ENCODE assay signal across 8 cellular contexts in genomic region chr7:32890553-32891045, GRCh38. TPM values are rescaled to one million over a fixed set of nuclear protein-coding genes. Genes with fewer than 3 reads are reported as not detected.
DNase-seq lines count a peak whose midpoint lies in the region; ATAC-seq and TF ChIP-seq lines count a peak whose summit lies in the region.

No MANE protein-coding gene starts in this region.

- 0 out of 2 replicates have a peak, but pooled peaks cover 7% of the 10 kb centered on the region for H3K9me1 ChIP-seq in IMR-90 (ENCODE audit: insufficient read depth, low read length)

- H3K4me3 Mint-ChIP-seq in stimulated activated effector memory CD8-positive, alpha-beta T cell treated with anti-CD3 and anti-CD28 coated beads, Interleukin-12 subunit alpha, Interleukin-12 subunit beta, amount 100 ng/mL, for 72 hours = peak overlapping the region; percentile 94

- H4K8ac ChIP-seq in IMR-90 (ENCODE audit: low read depth in 2 of 2, low read length in 2 of 2) = peak overlapping the region; percentile 71 to 88

- H2AFZ ChIP-seq in IMR-90 (replicated peaks; ENCODE audit: low read length, poor library complexity) = peak overlapping the region; percentile 78

- 0% methylated on average over 2 of the region's 17 CpGs; no CpG with 5 or more reads in 1 of the 2 experiments for WGBS in IMR-90 (ENCODE audit: extremely low coverage in 2 of 2, insufficient read length in 1 of 2), 2 experiments

- H4K5ac ChIP-seq in IMR-90 (ENCODE audit: low read depth, low read length) = peak overlapping the region; percentile 81

- peak overlapping the region; percentile 6 for H2AK9ac ChIP-seq in IMR-90 (replicated peaks; ENCODE audit: low read depth, low read length, poor library complexity)

- TF ChIP-seq RAD21 in IMR-90 (IDR thresholded peaks at IDR 0.05; ENCODE audit: low read length) = no peak

- CTCF ChIA-PET in IMR-90 (lab: Yijun Ruan, JAX) = no interaction called here

- ATAC-seq in GM21576 (IDR thresholded peaks at IDR 0.05; ENCODE audit: unreplicated experiment) (peak; percentile 37), IMR-90 (ENCODE audit: low read depth) (no peak), left colon (peak; percentile 40)
- peak; percentile 53 for ATAC-seq in stimulated activated effector memory CD8-positive, alpha-beta T cell treated with anti-CD3 and anti-CD28 coated beads, Interleukin-12 subunit alpha, Interleukin-12 subunit beta, amount 100 ng/mL, for 72 hours

- H3K18ac ChIP-seq in IMR-90 (ENCODE audit: low read depth, low read length) = peak overlapping the region; percentile 91

- in situ Hi-C loops in IMR-90 (cut with MboI; ENCODE audit: low sequenced_read_pairs) = no loop called here
- in situ Hi-C loops in brain microvascular endothelial cell (cut with HindIII; ENCODE audit: low pct_ligation_motif_present, low sequenced_read_pairs) = no loop called here

- no peak overlapping the region for H2BK20ac ChIP-seq in IMR-90 (ENCODE audit: low read depth, low read length)

- TF ChIP-seq CTCF in IMR-90 (conservative IDR thresholded peaks at IDR 0.05; ENCODE audit: low read depth, low read length) = no peak
- TF ChIP-seq CTCF in brain microvascular endothelial cell (IDR thresholded peaks at IDR 0.05; ENCODE audit: low read depth, low read length, missing control alignments) = no peak

- peak overlapping the region; percentile 7; the same call in 1 of the 2 replicates for H2BK120ac ChIP-seq in IMR-90 (ENCODE audit: low read depth, low read length)

- H3K27ac ChIP-seq in IMR-90 (ENCODE audit: insufficient read depth, low read length) (peak overlapping the region; percentile 100), brain microvascular endothelial cell (peak overlapping the region; percentile 80)

- H4K91ac ChIP-seq in IMR-90 (ENCODE audit: insufficient read depth, low read depth, low read length) = peak overlapping the region; percentile 93

- H3K9ac ChIP-seq in IMR-90 (ENCODE audit: low read depth, low read length) = peak overlapping the region; percentile 100

- peak overlapping the region; percentile 97 for H3K4me2 ChIP-seq in IMR-90 (ENCODE audit: low read depth, low read length)

- POLR2A ChIA-PET in IMR-90 (lab: Charles Lee; ENCODE audit: unreplicated experiment) = no interaction called here

- no TSS peak for BruUV-seq in IMR-90 (replicated peaks; lab: Mats Ljungman, UMichigan)

- dilution Hi-C loops in IMR-90 (cut with HindIII; ENCODE audit: low sequenced_read_pairs, unreplicated experiment) = no loop called here

- H4K20me1 ChIP-seq in IMR-90 (ENCODE audit: insufficient read depth, low read length) = peaks cover 29% of the 10 kb centered on the region

- peak overlapping the region; percentile 99 for H3K23ac ChIP-seq in IMR-90 (ENCODE audit: low read depth, low read length)

- DNase-seq in SKM-1 treated with dmso at 0.1 percent for 144 hours (lab: John Stamatoyannopoulos, UW; ENCODE audit: unreplicated experiment) = peak; percentile 32
- DNase-seq in SKM-1 (lab: John Stamatoyannopoulos, UW; ENCODE audit: unreplicated experiment) = no peak
- DNase-seq in IMR-90 = peak; percentile 71
- peak; percentile 36 for DNase-seq in SHP77 treated with DMSO at 0.1 percent for 48 hours (lab: John Stamatoyannopoulos, UW)
- DNase-seq in brain microvascular endothelial cell = peak; percentile 62
- peak; percentile 33 to 53 for DNase-seq in left colon
- DNase-seq in stimulated activated effector memory CD8-positive, alpha-beta T cell treated with anti-CD3 and anti-CD28 coated beads, Interleukin-12 subunit alpha, Interleukin-12 subunit beta, amount 100 ng/mL, for 72 hours (ENCODE audit: low spot score in 2 of 2) = peak in 1 of 2 donors; percentile 58

- H3K56ac ChIP-seq in IMR-90 (ENCODE audit: extremely low read depth, insufficient read depth, low read length) = peak overlapping the region; percentile 92

- H2BK5ac ChIP-seq in IMR-90 (ENCODE audit: low read depth, low read length, poor library complexity, severe bottlenecking) = peak overlapping the region; percentile 98

- peak overlapping the region; percentile 18 for H2AK5ac ChIP-seq in IMR-90 (ENCODE audit: low read depth, low read length)

- H3K79me1 ChIP-seq in IMR-90 (ENCODE audit: low read depth in 1 of 2, low read length in 2 of 2) = peaks cover 0 to 10% of the 10 kb centered on the region in 2 experiments; a peak in 1 of 4 replicates

- H3K4me3 ChIP-seq in IMR-90 (ENCODE audit: insufficient read depth, low read depth, low read length) (peak overlapping the region; percentile 86), brain microvascular endothelial cell (ENCODE audit: low read depth, low read length) (peak overlapping the region; percentile 63)

- H3K4me1 ChIP-seq in IMR-90 (ENCODE audit: control insufficient read depth, insufficient read depth, low read length) = peaks cover 2% of the 10 kb centered on the region; the same call in 1 of the 2 replicates

- TF ChIP-seq POLR2A in IMR-90 (IDR thresholded peaks at IDR 0.05; ENCODE audit: low read depth, low read length) = peak; percentile 53; the same call in 1 of the 2 replicates

- peaks cover 50% of the 10 kb centered on the region for H3K36me3 Mint-ChIP-seq in stimulated activated effector memory CD8-positive, alpha-beta T cell treated with anti-CD3 and anti-CD28 coated beads, Interleukin-12 subunit alpha, Interleukin-12 subunit beta, amount 100 ng/mL, for 72 hours

- H3K9me3 Mint-ChIP-seq in stimulated activated effector memory CD8-positive, alpha-beta T cell treated with anti-CD3 and anti-CD28 coated beads, Interleukin-12 subunit alpha, Interleukin-12 subunit beta, amount 100 ng/mL, for 72 hours = no peaks in the 10 kb centered on the region

- H3K4ac ChIP-seq in IMR-90 (ENCODE audit: low read depth, low read length) = peak overlapping the region; percentile 88

- peak overlapping the region; percentile 3; the same call in 1 of the 3 replicates for H2BK15ac ChIP-seq in IMR-90 (ENCODE audit: low read depth, low read length)

- intact Hi-C loops in IMR-90 (cut with micrococcal nuclease) (loop anchor here (1.0 to 5.0 kb wide), 4 partner anchors 52 to 217 kb away; partner anchors contain the start of genes NT5C3A and RP9), left colon (cut with DNase I, micrococcal nuclease) (no loop called here)

- H3K27me3 ChIP-seq in IMR-90 (ENCODE audit: control insufficient read depth, insufficient read depth, low read length) (no peaks in the 10 kb centered on the region), brain microvascular endothelial cell (replicated peaks) (no peaks in the 10 kb centered on the region)

- H3K36me3 ChIP-seq in IMR-90 (ENCODE audit: control insufficient read depth, insufficient read depth, low read length) (no peaks in the 10 kb centered on the region), brain microvascular endothelial cell (replicated peaks) (no peaks in the 10 kb centered on the region)

- peak overlapping the region; percentile 46 for H3K14ac ChIP-seq in IMR-90 (replicated peaks; ENCODE audit: low read depth, low read length)

- no peaks in the 10 kb centered on the region for H3K9me3 ChIP-seq in IMR-90 (ENCODE audit: control insufficient read depth, insufficient read depth, low read length)

- H3K27ac Mint-ChIP-seq in stimulated activated effector memory CD8-positive, alpha-beta T cell treated with anti-CD3 and anti-CD28 coated beads, Interleukin-12 subunit alpha, Interleukin-12 subunit beta, amount 100 ng/mL, for 72 hours = peak overlapping the region; percentile 99

- peaks cover 49% of the 10 kb centered on the region for H3K4me1 Mint-ChIP-seq in stimulated activated effector memory CD8-positive, alpha-beta T cell treated with anti-CD3 and anti-CD28 coated beads, Interleukin-12 subunit alpha, Interleukin-12 subunit beta, amount 100 ng/mL, for 72 hours

TF ChIP-seq in IMR-90, 13 proteins besides CTCF, POLR2A, EP300 and RAD21:
- TF ChIP-seq MXI1 (IDR thresholded peaks at IDR 0.05; ENCODE audit: borderline replicate concordance, low read depth, low read length) (no peak), MAZ (IDR thresholded peaks at IDR 0.05; ENCODE audit: borderline replicate concordance, low read depth, low read length) (no peak), RFX5 (IDR thresholded peaks at IDR 0.05; ENCODE audit: low read depth, low read length) (no peak), BHLHE40 (IDR thresholded peaks at IDR 0.05; ENCODE audit: low read depth, low read length) (peak; percentile 74), MAFK (IDR thresholded peaks at IDR 0.05; ENCODE audit: low read depth, low read length) (no peak), RCOR1 (IDR thresholded peaks at IDR 0.05; ENCODE audit: insufficient replicate concordance, low read length) (no peak), NFE2L2 (IDR thresholded peaks at IDR 0.05; ENCODE audit: low read depth, low read length) (no peak), CHD1 (IDR thresholded peaks at IDR 0.05; ENCODE audit: low read depth, low read length) (0 out of 2 replicates have a peak, but pooled peaks have one; percentile 41), SMC3 (IDR thresholded peaks at IDR 0.05; ENCODE audit: low read depth, low read length) (no peak), ELK1 (IDR thresholded peaks at IDR 0.05; ENCODE audit: borderline replicate concordance, low read depth, low read length) (no peak), USF2 (IDR thresholded peaks at IDR 0.05; ENCODE audit: low read depth, low read length) (peak; percentile 92), FOS (IDR thresholded peaks at IDR 0.05; ENCODE audit: low read depth, low read length) (no peak), CEBPB (IDR thresholded peaks at IDR 0.05; ENCODE audit: low read depth, low read length) (no peak)

RNA-seq across cellular contexts. Expression of gene KBTBD2, which starts 1.0 kb away (rescaled TPM):
- total RNA-seq in IMR-90 (2012; rRNA removed) (32.3 and 41.7 TPM in 2 replicates), left colon (10 to 100 TPM; 22.2 to 25.7 TPM)
- polyA plus RNA-seq in IMR-90 (2012; rRNA removed) = 11.0 and 13.2 TPM in 2 replicates
- polyA plus RNA-seq in IMR-90 (2012; cell fraction: cytosol; rRNA removed) = 2.9 and 3.3 TPM in 2 replicates
- polyA plus RNA-seq in IMR-90 (2012; cell fraction: nucleus; rRNA removed; ENCODE audit: low replicate concordance) = 5.7 and 31.2 TPM in 2 replicates
